8 cellular contexts compared by ENCODE assay signal in the genomic region with DNA sequence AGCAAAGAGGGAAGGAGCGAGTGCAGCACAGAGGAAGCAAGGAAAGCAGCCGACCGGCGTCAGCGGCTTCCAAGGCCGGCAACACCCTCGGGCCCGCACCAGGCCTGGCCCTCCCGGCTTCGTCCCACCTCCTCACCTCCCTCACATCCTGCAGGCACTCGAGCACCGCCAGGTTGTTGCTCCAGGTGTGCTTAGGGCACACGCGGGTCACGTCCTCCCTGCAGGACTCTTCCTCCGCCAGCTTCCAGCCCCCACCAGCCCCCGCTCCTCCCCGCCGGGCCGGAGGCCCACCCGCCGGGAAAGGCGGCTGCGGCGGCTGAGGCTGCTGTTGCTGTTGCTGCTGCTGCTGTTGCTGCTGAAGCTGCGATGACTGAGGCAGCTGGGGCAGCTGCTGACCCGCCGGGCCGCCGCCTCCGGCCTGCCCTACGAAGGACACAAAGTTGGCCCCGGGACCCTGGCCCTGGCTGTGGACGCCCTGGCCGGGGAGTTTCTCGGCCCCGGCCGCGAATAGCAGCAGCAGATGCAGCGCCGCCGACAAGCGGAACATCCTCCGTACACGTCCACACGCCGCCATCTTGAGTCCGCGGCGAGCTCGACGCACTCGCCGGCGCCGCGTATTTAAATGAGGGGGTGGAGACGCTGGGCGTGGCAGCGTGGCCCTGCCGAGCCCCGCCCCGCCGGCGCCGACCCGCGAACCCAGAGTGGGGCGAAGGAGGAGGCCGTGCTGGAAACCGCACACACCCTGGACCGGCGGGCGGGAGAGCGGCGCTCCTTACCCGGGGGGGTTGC. TPM values are rescaled to one million over a fixed set of nuclear protein-coding genes. Genes with fewer than 3 reads are reported as not detected.
A peak's percentile ranks its signal among the peaks of the same experiment; 100 is the strongest.
DNase-seq lines count a peak whose midpoint lies in the region; ATAC-seq and TF ChIP-seq lines count a peak whose summit lies in the region.

Gene GLG1 (minus strand): TSS at position 594 of the 789 bp plus-strand sequence. CDS start 20 bp downstream, at position 574.

- no peak for TF ChIP-seq CTCF in fibroblast of mammary gland (conservative IDR thresholded peaks at IDR 0.05; ENCODE audit: control insufficient read depth, insufficient read depth, low read depth, low read length)

- peak within 1 kb of the TSS; percentile 92 for H3K4me3 ChIP-seq in fibroblast of mammary gland (ENCODE audit: control insufficient read depth, low read depth, low read length)

- ATAC-seq in GM21723 (IDR thresholded peaks at IDR 0.05; ENCODE audit: unreplicated experiment), result peak; percentile 96
- peak; percentile 98 for ATAC-seq in natural killer cell treated with Interleukin-12 subunit alpha and Interleukin-12 subunit beta and Interleukin-15 and Interleukin-18, amount 100 ng/mL, for 72 hours

- H3K4me1 Mint-ChIP-seq in activated T-helper 2 cell treated with anti-CD3 and anti-CD28 coated beads, Interferon-gamma antibody, Interleukin-2, Interleukin-4, amounts not matched to agents 10 μg/mL and 5 μg/mL and 100 μg/mL, durations not matched to agents 14 hours and 24 hours and 36 hours (ENCODE audit: low read depth), result peaks cover 55% of the 10 kb centered on the region
- peaks cover 37 to 44% of the 10 kb centered on the region in 2 donors for H3K4me1 Mint-ChIP-seq in natural killer cell treated with Interleukin-12 subunit alpha and Interleukin-12 subunit beta and Interleukin-15 and Interleukin-18, amount 100 ng/mL, for 72 hours (ENCODE audit: low read depth in 2 of 2)

- H3K36me3 Mint-ChIP-seq in activated T-helper 2 cell treated with anti-CD3 and anti-CD28 coated beads, Interferon-gamma antibody, Interleukin-2, Interleukin-4, amounts not matched to agents 10 μg/mL and 5 μg/mL and 100 μg/mL, durations not matched to agents 14 hours and 24 hours and 36 hours (ENCODE audit: low read depth), result peaks cover 30% of the 10 kb centered on the region
- peaks cover 5% of the 10 kb centered on the region for H3K36me3 Mint-ChIP-seq in natural killer cell treated with Interleukin-12 subunit alpha and Interleukin-12 subunit beta and Interleukin-15 and Interleukin-18, amount 100 ng/mL, for 72 hours

- peak within 1 kb of the TSS; percentile 85 for H3K27ac Mint-ChIP-seq in activated T-helper 2 cell treated with anti-CD3 and anti-CD28 coated beads, Interferon-gamma antibody, Interleukin-2, Interleukin-4, amounts not matched to agents 10 μg/mL and 5 μg/mL and 100 μg/mL, durations not matched to agents 14 hours and 24 hours and 36 hours
- peak within 1 kb of the TSS; percentile 90 to 99 for H3K27ac Mint-ChIP-seq in natural killer cell treated with Interleukin-12 subunit alpha and Interleukin-12 subunit beta and Interleukin-15 and Interleukin-18, amount 100 ng/mL, for 72 hours

- in situ Hi-C loops in KBM-7 (cut with MboI; ENCODE audit: low pct_unique_long_range_greater_than_20kb, low sequenced_read_pairs), result no loop called here

- H3K9me3 Mint-ChIP-seq in activated T-helper 2 cell treated with anti-CD3 and anti-CD28 coated beads, Interferon-gamma antibody, Interleukin-2, Interleukin-4, amounts not matched to agents 10 μg/mL and 5 μg/mL and 100 μg/mL, durations not matched to agents 14 hours and 24 hours and 36 hours, result no peaks in the 10 kb centered on the region
- no peaks in the 10 kb centered on the region for H3K9me3 Mint-ChIP-seq in natural killer cell treated with Interleukin-12 subunit alpha and Interleukin-12 subunit beta and Interleukin-15 and Interleukin-18, amount 100 ng/mL, for 72 hours

- H3K27me3 Mint-ChIP-seq in activated T-helper 2 cell treated with anti-CD3 and anti-CD28 coated beads, Interferon-gamma antibody, Interleukin-2, Interleukin-4, amounts not matched to agents 10 μg/mL and 5 μg/mL and 100 μg/mL, durations not matched to agents 14 hours and 24 hours and 36 hours (ENCODE audit: low read depth), result peaks cover 7% of the 10 kb centered on the region
- H3K27me3 Mint-ChIP-seq in natural killer cell treated with Interleukin-12 subunit alpha and Interleukin-12 subunit beta and Interleukin-15 and Interleukin-18, amount 100 ng/mL, for 72 hours, result no peaks in the 10 kb centered on the region

- DNase-seq in DMS79 treated with DMSO at 0.1 percent for 48 hours (lab: John Stamatoyannopoulos, UW), result peak; percentile 75
- peak; percentile 92 for DNase-seq in KBM-7
- peak; percentile 97 for DNase-seq in RPMI8226
- DNase-seq in activated T-helper 2 cell treated with anti-CD3 and anti-CD28 coated beads, Interferon-gamma antibody, Interleukin-2, Interleukin-4, amounts not matched to agents 10 μg/mL and 5 μg/mL and 100 μg/mL, durations not matched to agents 14 hours and 24 hours and 36 hours (ENCODE audit: low spot score), result peak; percentile 87
- peak; percentile 83 for DNase-seq in fibroblast of mammary gland (ENCODE audit: low read depth)
- DNase-seq in natural killer cell treated with Interleukin-12 subunit alpha and Interleukin-12 subunit beta and Interleukin-15 and Interleukin-18, amount 100 ng/mL, for 72 hours (ENCODE audit: low spot score), result peak; percentile 94
- peak; percentile 91 for DNase-seq in stimulated activated naive CD4-positive, alpha-beta T cell treated with Interleukin-2 at 50 U/mL for 16 hours (lab: John Stamatoyannopoulos, UW)

- H3K4me3 Mint-ChIP-seq in activated T-helper 2 cell treated with anti-CD3 and anti-CD28 coated beads, Interferon-gamma antibody, Interleukin-2, Interleukin-4, amounts not matched to agents 10 μg/mL and 5 μg/mL and 100 μg/mL, durations not matched to agents 14 hours and 24 hours and 36 hours (ENCODE audit: low read depth), result peak within 1 kb of the TSS; percentile 99
- peak within 1 kb of the TSS; percentile 98 for H3K4me3 Mint-ChIP-seq in natural killer cell treated with Interleukin-12 subunit alpha and Interleukin-12 subunit beta and Interleukin-15 and Interleukin-18, amount 100 ng/mL, for 72 hours

- intact Hi-C loops in activated T-helper 2 cell treated with anti-CD3 and anti-CD28 coated beads, Interferon-gamma antibody, Interleukin-2, Interleukin-4, amounts not matched to agents 10 μg/mL and 5 μg/mL and 100 μg/mL, durations not matched to agents 14 hours and 24 hours and 36 hours (cut with micrococcal nuclease), result loop anchor here (1.0 to 5.0 kb wide), 5 partner anchors 20 to 239 kb away; partner anchors contain the start of gene RFWD3

RNA-seq across cellular contexts. Expression of gene GLG1, which starts in this region (rescaled TPM):
- total RNA-seq in activated T-helper 2 cell treated with anti-CD3 and anti-CD28 coated beads, Interferon-gamma antibody, Interleukin-2, Interleukin-4, amounts not matched to agents 10 μg/mL and 5 μg/mL and 100 μg/mL, durations not matched to agents 14 hours and 24 hours and 36 hours, result 49.7 and 50.2 TPM in 2 replicates
- 10 to 100 TPM; 69.6 to 98.9 TPM for total RNA-seq in natural killer cell treated with Interleukin-12 subunit alpha and Interleukin-12 subunit beta and Interleukin-15 and Interleukin-18, amount 100 ng/mL, for 72 hours

Comparison
In these comparisons a context has a peak if more than half of its experiments do, and no peak if none do; other contexts are left out.
1. Peak in every context shown above with its lines: DNase-seq, ATAC-seq and H3K4me3 ChIP-seq.